28 cellular contexts compared by ENCODE assay signal in genomic region chr12:98808243-98808895, GRCh38.
"Had no signal": no experiment of that assay in that cellular context is flagged by ENCODE, and none has a peak within 500 bp of the region (broad histone marks: within the 10 kb centered on the region; RNA-seq: fewer than 3 reads in every experiment).

No MANE protein-coding gene starts in this region.

- H3K27ac ChIP-seq: epithelial cell of prostate, esophagus squamous epithelium, left ventricle myocardium inferior, skin epidermis, stomach, suprapubic skin, tibial artery had no signal

- H3K4me1 Mint-ChIP-seq: activated CD4-positive, alpha-beta T cell treated with anti-CD3 and anti-CD28 coated beads for 36 hours; central memory CD8-positive, alpha-beta T cell; nephron progenitor cell; stimulated activated memory B cell treated with anti-CD40 and anti-IgM and Interleukin-4, amounts not matched to agents 10 μg/mL and 1 μg/mL and 100 μg/mL, for 72 hours had no signal

- H3K36me3 ChIP-seq: esophagus squamous epithelium, left ventricle myocardium inferior, stomach, suprapubic skin, tibial artery had no signal

- H3K27ac Mint-ChIP-seq: activated CD4-positive, alpha-beta T cell treated with anti-CD3 and anti-CD28 coated beads for 36 hours; activated T-cell treated with anti-CD3 and anti-CD28 coated beads, Interleukin-2, amount 50 U/mL, for 72 hours; nephron progenitor cell; stimulated activated memory B cell treated with anti-CD40 and anti-IgM and Interleukin-4, amounts not matched to agents 10 μg/mL and 1 μg/mL and 100 μg/mL, for 72 hours; T-helper 2 cell treated with Interferon-gamma antibody and Interleukin-4, amounts not matched to agents 5 μg/mL and 100 μg/mL, for 36 hours had no signal

- H3K9me3 ChIP-seq: esophagus squamous epithelium, left ventricle myocardium inferior, stomach, suprapubic skin, tibial artery had no signal

- H3K9me3 Mint-ChIP-seq: activated naive CD4-positive, alpha-beta T cell treated with anti-CD3 and anti-CD28 coated beads, Interleukin-2, amount 50 U/mL, for 72 hours; activated T-cell treated with anti-CD3 and anti-CD28 coated beads, Interleukin-2, amount 50 U/mL, for 72 hours; central memory CD8-positive, alpha-beta T cell; nephron progenitor cell; stimulated activated memory B cell treated with anti-CD40 and anti-IgM and Interleukin-4, amounts not matched to agents 10 μg/mL and 1 μg/mL and 100 μg/mL, for 72 hours; T-helper 2 cell treated with Interferon-gamma antibody and Interleukin-4, amounts not matched to agents 5 μg/mL and 100 μg/mL, for 36 hours had no signal

- H3K4me3 ChIP-seq: esophagus squamous epithelium, left ventricle myocardium inferior, skin epidermis, stomach, suprapubic skin, tibial artery had no signal

- FAIRE-seq: bronchial epithelial cell, colon had no signal

- H3K4me1 ChIP-seq: esophagus squamous epithelium, left ventricle myocardium inferior, stomach, suprapubic skin, tibial artery had no signal

- ATAC-seq: activated CD4-positive, alpha-beta T cell treated with anti-CD3 and anti-CD28 coated beads for 36 hours; activated naive CD4-positive, alpha-beta T cell treated with anti-CD3 and anti-CD28 coated beads, Interleukin-2, amount 50 U/mL, for 72 hours; activated T-cell treated with anti-CD3 and anti-CD28 coated beads, Interleukin-2, amount 50 U/mL, for 72 hours; sciatic nerve had no signal

- H3K4me3 Mint-ChIP-seq: activated CD4-positive, alpha-beta T cell treated with anti-CD3 and anti-CD28 coated beads for 36 hours; activated T-cell treated with anti-CD3 and anti-CD28 coated beads, Interleukin-2, amount 50 U/mL, for 72 hours; central memory CD8-positive, alpha-beta T cell; nephron progenitor cell; stimulated activated memory B cell treated with anti-CD40 and anti-IgM and Interleukin-4, amounts not matched to agents 10 μg/mL and 1 μg/mL and 100 μg/mL, for 72 hours; T-helper 2 cell treated with Interferon-gamma antibody and Interleukin-4, amounts not matched to agents 5 μg/mL and 100 μg/mL, for 36 hours had no signal

- H3K36me3 Mint-ChIP-seq: activated naive CD4-positive, alpha-beta T cell treated with anti-CD3 and anti-CD28 coated beads, Interleukin-2, amount 50 U/mL, for 72 hours; stimulated activated memory B cell treated with anti-CD40 and anti-IgM and Interleukin-4, amounts not matched to agents 10 μg/mL and 1 μg/mL and 100 μg/mL, for 72 hours had no signal

- DNase-seq: activated CD4-positive, alpha-beta T cell treated with anti-CD3 and anti-CD28 coated beads for 36 hours; activated CD4-positive, CD25-positive, alpha-beta regulatory T cell; activated naive CD4-positive, alpha-beta T cell; activated T-cell treated with anti-CD3 and anti-CD28 coated beads for 4 hours; activated T-cell treated with anti-CD3 and anti-CD28 coated beads, Interleukin-2, amount 50 U/mL, for 72 hours; anterior cingulate cortex; esophagus squamous epithelium; foreskin melanocyte; islet precursor cell; left ventricle myocardium inferior; mammary epithelial cell; nephron progenitor cell; occipital lobe; stimulated activated CD4-positive, alpha-beta T cell treated with anti-CD3 and anti-CD28 coated beads, Interleukin-4, amount 100 ng/mL, for 24 hours; stimulated activated CD8-positive, alpha-beta memory T cell treated with anti-CD3 and anti-CD28 coated beads, Interleukin-4, amount 100 ng/mL, for 48 hours; stomach; T-helper 1 cell; tibial artery had no signal

- H3K27me3 ChIP-seq: esophagus squamous epithelium, stomach, suprapubic skin, tibial artery had no signal
